ENCODE assay signal across 17 cellular contexts in genomic region chr3:27542469-27542868, GRCh38. TPM values are rescaled to one million over a fixed set of nuclear protein-coding genes. Genes with fewer than 3 reads are reported as not detected.
A peak's percentile ranks its signal among the peaks of the same experiment; 100 is the strongest.
DNase-seq lines count a peak whose midpoint lies in the region; ATAC-seq, FAIRE-seq and TF ChIP-seq lines count a peak whose summit lies in the region.
"Had no signal": no experiment of that assay in that cellular context is flagged by ENCODE, and none has a peak within 500 bp of the region (broad histone marks: within the 10 kb centered on the region; RNA-seq: fewer than 3 reads in every experiment).

No MANE protein-coding gene starts in this region.

- peaks cover 2% of the 10 kb centered on the region for H3K9me3 Mint-ChIP-seq in activated CD4-positive, alpha-beta T cell treated with anti-CD3 and anti-CD28 coated beads, Interleukin-2, amount 10 ng/mL, durations not matched to agents 7 days and 5 days

- H3K79me2 ChIP-seq in ACC112 (ENCODE audit: control insufficient read depth, insufficient read depth, low read length, unreplicated experiment) = no peaks in the 10 kb centered on the region

- POLR2A ChIA-PET in activated CD4-positive, alpha-beta T cell treated with anti-CD3 and anti-CD28 coated beads, Interleukin-2, amount 10 ng/mL, durations not matched to agents 7 days and 5 days (lab: Charles Lee) = no interaction called here

- FAIRE-seq in RCC 7860 (lab: Jason Lieb, UNC) = no peak
- FAIRE-seq: HTR-8/SVneo had no signal

- CTCF ChIA-PET in activated CD4-positive, alpha-beta T cell treated with anti-CD3 and anti-CD28 coated beads, Interleukin-2, amount 10 ng/mL, durations not matched to agents 7 days and 5 days (lab: Charles Lee) = interaction anchor here (0.6 to 1.2 kb wide), 2 partner anchors 14 to 16 kb away, joined by 3 to 4 read pairs; no protein-coding TSS in a partner anchor

- H3K27me3 ChIP-seq in ACC112 (ENCODE audit: insufficient read depth, low read length) = no peaks in the 10 kb centered on the region

- peak; percentile 32 for DNase-seq in RCC 7860 (ENCODE audit: low spot score)
- DNase-seq in mucosa of descending colon = no peak
- DNase-seq in NCI-H2029 (lab: John Stamatoyannopoulos, UW) = no peak
- no peak for DNase-seq in retina
- DNase-seq in activated CD4-positive, alpha-beta T cell treated with anti-CD3 and anti-CD28 coated beads, Interleukin-2, amount 10 ng/mL, durations not matched to agents 7 days and 5 days = no peak
- DNase-seq: COR-L47, DMS53, HCEC 1CT, NCI-H1092, NCI-H2107, NCI-H69, PC-3 had no signal

- TF ChIP-seq CTCF in mucosa of descending colon (IDR thresholded peaks at IDR 0.05) = no peak

- H3K27me3 Mint-ChIP-seq in activated CD4-positive, alpha-beta T cell treated with anti-CD3 and anti-CD28 coated beads, Interleukin-2, amount 10 ng/mL, durations not matched to agents 7 days and 5 days = no peaks in the 10 kb centered on the region

- no peak overlapping the region for H3K27ac Mint-ChIP-seq in activated CD4-positive, alpha-beta T cell treated with anti-CD3 and anti-CD28 coated beads, Interleukin-2, amount 10 ng/mL, durations not matched to agents 7 days and 5 days

- ATAC-seq in esophagus mucosa (peak; percentile 13), mucosa of descending colon (peak; percentile 10), HG03571 (IDR thresholded peaks at IDR 0.05; ENCODE audit: unreplicated experiment) (no peak)
- ATAC-seq: PC-3 had no signal

- H3K4me1 ChIP-seq in ACC112 (ENCODE audit: control insufficient read depth, insufficient read depth, low read length, unreplicated experiment) (peaks cover 36% of the 10 kb centered on the region), mucosa of descending colon (ENCODE audit: low read depth) (no peaks in the 10 kb centered on the region)

- no peaks in the 10 kb centered on the region for H3K4me1 Mint-ChIP-seq in activated CD4-positive, alpha-beta T cell treated with anti-CD3 and anti-CD28 coated beads, Interleukin-2, amount 10 ng/mL, durations not matched to agents 7 days and 5 days

- no peak overlapping the region for H3K27ac ChIP-seq in ACC112 (ENCODE audit: low read depth, low read length)
- H3K27ac ChIP-seq: C4-2B had no signal

- no peaks in the 10 kb centered on the region for H3K36me3 Mint-ChIP-seq in activated CD4-positive, alpha-beta T cell treated with anti-CD3 and anti-CD28 coated beads, Interleukin-2, amount 10 ng/mL, durations not matched to agents 7 days and 5 days (ENCODE audit: low read depth)

- H3K4me3 ChIP-seq in ACC112 (ENCODE audit: low read depth, low read length) (no peak overlapping the region), mucosa of descending colon (no peak overlapping the region)

- intact Hi-C loops in mucosa of descending colon (cut with DNase I, micrococcal nuclease) = no loop called here

- H3K9me3 ChIP-seq in mucosa of descending colon = no peaks in the 10 kb centered on the region

- H3K4me3 Mint-ChIP-seq in activated CD4-positive, alpha-beta T cell treated with anti-CD3 and anti-CD28 coated beads, Interleukin-2, amount 10 ng/mL, durations not matched to agents 7 days and 5 days = no peak overlapping the region

- H2AFZ ChIP-seq in ACC112 (ENCODE audit: low read length, unreplicated experiment) = peak overlapping the region; percentile 44

- no peaks in the 10 kb centered on the region for H3K36me3 ChIP-seq in ACC112 (ENCODE audit: insufficient read depth, low read length)
- no peaks in the 10 kb centered on the region for H3K36me3 ChIP-seq in mucosa of descending colon (ENCODE audit: low read depth)

RNA-seq across cellular contexts. Expression of gene SLC4A7, which starts 58.3 kb away (rescaled TPM):
- total RNA-seq in esophagus mucosa = 17.3 TPM
- total RNA-seq in mucosa of descending colon = 10 to 100 TPM; 21.2 to 43.3 (median 22.7) TPM
- 10 to 100 TPM; 37.6 to 46.1 TPM for total RNA-seq in activated CD4-positive, alpha-beta T cell treated with anti-CD3 and anti-CD28 coated beads, Interleukin-2, amount 10 ng/mL, durations not matched to agents 7 days and 5 days
